Comparison of ENCODE assay signal across 8 cellular contexts in genomic region chr1:234111458-234112142, GRCh38.
DNase-seq lines count a peak whose midpoint lies in the region; ATAC-seq, FAIRE-seq and TF ChIP-seq lines count a peak whose summit lies in the region.

No MANE protein-coding gene starts in this region.

- H3K4me1 ChIP-seq in endodermal cell (ENCODE audit: control insufficient read depth, insufficient read depth, low read length): no peaks in the 10 kb centered on the region
- peaks cover 6% of the 10 kb centered on the region for H3K4me1 ChIP-seq in osteoblast (ENCODE audit: insufficient read depth, low read length)

- H3K9me3 ChIP-seq in endodermal cell (ENCODE audit: control insufficient read depth, low read length) (no peaks in the 10 kb centered on the region), osteoblast (ENCODE audit: low read depth, low read length) (no peaks in the 10 kb centered on the region)

- H3K4me3 Mint-ChIP-seq in endodermal cell: no peak overlapping the region

- H3K4me3 ChIP-seq in endodermal cell (ENCODE audit: low read length) (no peak overlapping the region), osteoblast (ENCODE audit: insufficient read depth, low read length) (no peak overlapping the region)

- H3K36me3 ChIP-seq in endodermal cell (ENCODE audit: control insufficient read depth, insufficient read depth, low read length) (no peaks in the 10 kb centered on the region), osteoblast (ENCODE audit: insufficient read depth, low read length) (no peaks in the 10 kb centered on the region)

- H3K27ac Mint-ChIP-seq in endodermal cell: no peak overlapping the region

- no peaks in the 10 kb centered on the region for H3K79me2 ChIP-seq in osteoblast (ENCODE audit: insufficient read depth, low read length)

- H3K4me2 ChIP-seq in osteoblast (ENCODE audit: insufficient read depth, low read length): no peak overlapping the region

- no peaks in the 10 kb centered on the region for H3K27me3 ChIP-seq in endodermal cell (ENCODE audit: control insufficient read depth, insufficient read depth, low read length, poor library complexity, severe bottlenecking)
- H3K27me3 ChIP-seq in osteoblast (ENCODE audit: insufficient read depth, low read length): peaks cover 4% of the 10 kb centered on the region

- WGBS in endodermal cell (ENCODE audit: insufficient coverage in 1 of 2, insufficient read length in 1 of 2), 2 experiments: 51 to 53% methylated on average over 14 to 17 of the region's 17 CpGs

- H3K27ac ChIP-seq in endodermal cell (ENCODE audit: low read depth, low read length): no peak overlapping the region
- H3K27ac ChIP-seq in osteoblast (ENCODE audit: low read depth, low read length): no peak overlapping the region

- TF ChIP-seq CTCF in GM10266 (IDR thresholded peaks at IDR 0.05; ENCODE audit: control insufficient read depth, insufficient read depth, low read depth, missing control alignments) (peak; percentile 25), endodermal cell (conservative IDR thresholded peaks at IDR 0.05) (peak; percentile 82), osteoblast (IDR thresholded peaks at IDR 0.05; ENCODE audit: extremely low read depth, low read depth, low read length) (peak; percentile 8)

- no peak overlapping the region for H2AFZ ChIP-seq in osteoblast (ENCODE audit: low read length)

- H4K20me1 ChIP-seq in osteoblast (ENCODE audit: insufficient read depth, low read length): no peaks in the 10 kb centered on the region

- no peak for DNase-seq in GM10266 (ENCODE audit: extremely low spot score)
- peak; percentile 5 for DNase-seq in NCI-H524 treated with DMSO at 0.1 percent for 48 hours (lab: John Stamatoyannopoulos, UW)
- DNase-seq in endodermal cell: peak; percentile 93
- peak; percentile 65 for DNase-seq in osteoblast (ENCODE audit: insufficient read length, low spot score, missing footprints)
- DNase-seq in NCI-H526 treated with DMSO at 0.1 percent for 48 hours (lab: John Stamatoyannopoulos, UW): no peak
- DNase-seq in GM19239 (ENCODE audit: insufficient read length, low spot score): no peak

- ATAC-seq in GM21529 (IDR thresholded peaks at IDR 0.05; ENCODE audit: unreplicated experiment): no peak
- ATAC-seq in HG03571 (IDR thresholded peaks at IDR 0.05; ENCODE audit: unreplicated experiment): no peak

- H3K4me1 Mint-ChIP-seq in endodermal cell: peaks cover 7% of the 10 kb centered on the region

- no peak overlapping the region for H3K9ac ChIP-seq in endodermal cell (ENCODE audit: extremely low read depth, low read length, poor library complexity, severe bottlenecking)

- no peaks in the 10 kb centered on the region for H3K36me3 Mint-ChIP-seq in endodermal cell (ENCODE audit: low read depth)

- no peaks in the 10 kb centered on the region for H3K9me3 Mint-ChIP-seq in endodermal cell

- no peaks in the 10 kb centered on the region for H3K27me3 Mint-ChIP-seq in endodermal cell (ENCODE audit: insufficient read depth)

- FAIRE-seq in GM19239 (lab: Jason Lieb, UNC): no peak

Comparison
In these comparisons a context has a peak if more than half of its experiments do, and no peak if none do; other contexts are left out.
1. DNase-seq: peak in NCI-H524 treated with DMSO at 0.1 percent for 48 hours (single experiment), endodermal cell (single experiment) and osteoblast (single experiment); none in GM10266 (single experiment), NCI-H526 treated with DMSO at 0.1 percent for 48 hours (single experiment) and GM19239 (single experiment).
2. CTCF ChIP-seq: peak in every context shown above with its lines; median percentile 82 in endodermal cell; 25 in GM10266; 8 in osteoblast.